17 cellular contexts compared by ENCODE assay signal in genomic region chr11:35366798-35367197, GRCh38. TPM values are rescaled to one million over a fixed set of nuclear protein-coding genes. Genes with fewer than 3 reads are reported as not detected.
"Had no signal": no experiment of that assay in that cellular context is flagged by ENCODE, and none has a peak within 500 bp of the region (broad histone marks: within the 10 kb centered on the region; RNA-seq: fewer than 3 reads in every experiment).

No MANE protein-coding gene starts in this region.

- H3K4me1 ChIP-seq: parathyroid adenoma had no signal

- H3K9ac ChIP-seq: parathyroid adenoma had no signal

- H3K36me3 ChIP-seq: thyroid gland had no signal

- H3K9me3 ChIP-seq: thyroid gland had no signal

- H3K79me2 ChIP-seq: parathyroid adenoma had no signal

- H3K27ac ChIP-seq: parathyroid adenoma, thyroid gland had no signal

- H3K4me3 ChIP-seq: dorsolateral prefrontal cortex, thyroid gland had no signal

- DNase-seq: activated CD4-positive, alpha-beta T cell treated with anti-CD3 and anti-CD28 coated beads for 48 hours; activated CD4-positive, CD25-positive, alpha-beta regulatory T cell; activated CD8-positive, alpha-beta T cell treated with anti-CD3 and anti-CD28 coated beads for 36 hours; activated naive CD4-positive, alpha-beta T cell treated with anti-CD3 and anti-CD28 coated beads for 36 hours; activated T-cell treated with anti-CD3 and anti-CD28 coated beads, Interleukin-2, amount 50 U/mL, for 1 hour; anterior cingulate cortex; dorsolateral prefrontal cortex; natural killer cell; stimulated activated CD4-positive, alpha-beta T cell treated with anti-CD3 and anti-CD28 coated beads, Interleukin-12 subunit alpha, Interleukin-12 subunit beta, amount 100 ng/mL, for 4 hours; stimulated activated CD4-positive, alpha-beta T cell treated with anti-CD3 and anti-CD28 coated beads, Interleukin-2, amount 100 ng/mL, for 24 hours; stimulated activated naive CD4-positive, alpha-beta T cell treated with Interleukin-2 at 50 U/mL for 16 hours; T1000; thyroid gland had no signal

- ATAC-seq: activated CD8-positive, alpha-beta T cell treated with anti-CD3 and anti-CD28 coated beads for 36 hours; activated T-helper 17 cell treated with anti-CD3 and anti-CD28 coated beads, Interleukin-2, amount 50 U/mL, for 72 hours; natural killer cell had no signal

- H2AFZ ChIP-seq: parathyroid adenoma had no signal

- H3K27me3 ChIP-seq: dorsolateral prefrontal cortex, thyroid gland had no signal

RNA-seq across cellular contexts. Expression of gene SLC1A2, which starts 52.6 kb away (rescaled TPM):
- total RNA-seq: activated CD8-positive, alpha-beta T cell treated with anti-CD3 and anti-CD28 coated beads for 36 hours; activated naive CD4-positive, alpha-beta T cell treated with anti-CD3 and anti-CD28 coated beads for 36 hours; activated T-helper 17 cell treated with anti-CD3 and anti-CD28 coated beads, Interleukin-2, amount 50 U/mL, for 72 hours; kidney epithelial cell; T-helper 1 cell treated with Interleukin-12 subunit alpha and Interleukin-12 subunit beta and Interleukin-4 antibody, amounts not matched to agents 30 ng/mL and 1 ng/mL, for 36 hours had no signal
